In the genomic region with DNA sequence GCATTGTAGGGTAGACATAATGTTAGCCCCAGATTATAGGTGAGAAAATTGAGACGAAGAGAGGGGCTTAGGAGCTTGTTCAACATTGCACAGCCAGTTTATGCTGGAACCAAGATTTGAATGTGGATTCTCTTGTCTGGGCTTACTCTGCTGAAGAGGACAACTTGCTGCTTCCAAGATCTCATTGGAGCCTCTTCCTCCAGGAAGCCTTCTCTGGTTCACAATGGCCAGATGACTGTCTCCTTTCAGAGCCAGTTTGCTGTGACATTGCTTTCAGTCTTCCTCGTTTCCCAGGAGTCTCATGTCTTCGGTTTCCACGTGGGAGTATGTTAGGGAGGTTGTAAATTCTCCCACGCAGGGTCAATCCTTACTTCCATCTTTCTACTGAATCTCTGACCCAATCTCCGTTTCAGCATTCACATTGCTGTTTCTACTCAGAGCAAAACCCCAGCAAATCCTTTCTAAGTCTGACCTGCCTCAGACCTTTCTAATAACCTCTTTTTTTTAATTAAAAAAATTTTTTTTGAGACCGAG, we compare ENCODE assay signal across 25 cellular contexts.
"Had no signal": no experiment of that assay in that cellular context is flagged by ENCODE, and none has a peak within 500 bp of the region (broad histone marks: within the 10 kb centered on the region; RNA-seq: fewer than 3 reads in every experiment).

No MANE protein-coding gene starts in this region.

- H3K27ac ChIP-seq: neutrophil, pancreas, prostate gland, right atrium auricular region, right lobe of liver, sigmoid colon, stomach, thoracic aorta, thyroid gland, tibial nerve, upper lobe of left lung, vagina had no signal

- H3K9me3 ChIP-seq: neutrophil, pancreas, prostate gland, right lobe of liver, sigmoid colon, thoracic aorta, thyroid gland, vagina had no signal

- ATAC-seq: natural killer cell; pancreas; right lobe of liver; stimulated activated effector memory CD8-positive, alpha-beta T cell treated with anti-CD3 and anti-CD28 coated beads, Interleukin-12 subunit alpha, Interleukin-12 subunit beta, amount 100 ng/mL, for 72 hours; stimulated activated naive B cell treated with anti-CD40 and anti-IgM and Interleukin-4, amounts not matched to agents 10 μg/mL and 1 μg/mL and 100 μg/mL, for 72 hours had no signal

- FAIRE-seq: pancreas, small intestine, urothelium cell line had no signal

- H3K4me1 ChIP-seq: pancreas, prostate gland, right atrium auricular region, right lobe of liver, sigmoid colon, stomach, thyroid gland, tibial nerve, upper lobe of left lung, vagina had no signal

- H3K36me3 ChIP-seq: neutrophil, pancreas, prostate gland, right atrium auricular region, right lobe of liver, sigmoid colon, stomach, thoracic aorta, thyroid gland, tibial nerve, upper lobe of left lung, vagina had no signal

- DNase-seq: natural killer cell; nucleus accumbens; pancreas; retina; right lobe of liver; sigmoid colon; small intestine; stimulated activated CD4-positive, alpha-beta T cell treated with anti-CD3 and anti-CD28 coated beads, Interleukin-15, amount 100 ng/mL, for 24 hours; stimulated activated CD4-positive, alpha-beta T cell treated with anti-CD3 and anti-CD28 coated beads, Interleukin-2, amount 100 ng/mL, for 24 hours; stimulated activated CD4-positive, alpha-beta T cell treated with anti-CD3 and anti-CD28 coated beads, Interleukin-2, amount 100 ng/mL, for 48 hours; stimulated activated CD4-positive, alpha-beta T cell treated with anti-CD3 and anti-CD28 coated beads, Interleukin-4, amount 100 ng/mL, for 24 hours; stimulated activated naive B cell treated with anti-CD40 and anti-IgM and Interleukin-4, amounts not matched to agents 10 μg/mL and 1 μg/mL and 100 μg/mL, for 72 hours; stimulated activated naive CD4-positive, alpha-beta T cell treated with Interleukin-2 at 50 U/mL for 16 hours; stomach; thyroid gland; trophoblast cell; upper lobe of left lung had no signal

- H3K27me3 ChIP-seq: right atrium auricular region, right lobe of liver, thyroid gland, upper lobe of left lung, vagina had no signal

- H3K4me3 ChIP-seq: pancreas, prostate gland, right atrium auricular region, right lobe of liver, sigmoid colon, stomach, thoracic aorta, thyroid gland, tibial nerve, upper lobe of left lung, vagina had no signal
